8 cellular contexts compared by ENCODE assay signal in the genomic region with DNA sequence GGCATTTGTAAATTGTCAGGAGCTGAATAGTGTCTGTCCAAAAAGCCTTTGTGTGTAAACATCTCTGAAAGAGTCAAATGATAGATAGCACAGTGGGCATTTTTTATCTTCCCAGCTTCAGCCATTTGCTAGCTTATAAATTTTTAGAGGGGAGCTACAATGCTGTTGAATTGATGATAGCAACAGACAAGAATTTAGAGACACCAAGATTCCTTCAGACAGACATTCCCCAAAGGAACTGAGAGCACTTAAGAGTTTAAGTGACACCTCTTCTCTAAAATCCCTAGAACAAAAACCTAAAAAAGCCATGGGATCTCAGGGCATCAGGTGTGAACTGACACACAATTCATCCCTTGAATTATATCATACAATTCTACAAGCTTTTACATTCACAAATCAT.
"Had no signal": no experiment of that assay in that cellular context is flagged by ENCODE, and none has a peak within 500 bp of the region (broad histone marks: within the 10 kb centered on the region; RNA-seq: fewer than 3 reads in every experiment).

No MANE protein-coding gene starts in this region.

- H3K36me3 ChIP-seq: HAP-1 had no signal

- H3K27ac Mint-ChIP-seq: HFFc6, IgD-negative memory B cell had no signal

- DNase-seq: GOT3, H7, HFFc6 had no signal

- H3K27me3 Mint-ChIP-seq: IgD-negative memory B cell had no signal

- H3K4me3 Mint-ChIP-seq: HFFc6, IgD-negative memory B cell had no signal

- H3K9me3 ChIP-seq: HAP-1 had no signal

- H3K4me1 Mint-ChIP-seq: IgD-negative memory B cell had no signal

- H3K4me1 ChIP-seq: HAP-1 had no signal

- H3K4me3 ChIP-seq: HAP-1 had no signal

- FAIRE-seq: HepG2 had no signal

- ATAC-seq: HCT116, HepG2 had no signal

- H3K9me3 Mint-ChIP-seq: HFFc6, IgD-negative memory B cell had no signal

- H3K36me3 Mint-ChIP-seq: IgD-negative memory B cell had no signal

- H3K27ac ChIP-seq: HL-60 had no signal
